14 cellular contexts compared by ENCODE assay signal in genomic region chr9:78015242-78015641, GRCh38. TPM values are rescaled to one million over a fixed set of nuclear protein-coding genes. Genes with fewer than 3 reads are reported as not detected.
DNase-seq lines count a peak whose midpoint lies in the region; FAIRE-seq and TF ChIP-seq lines count a peak whose summit lies in the region.
"Had no signal": no experiment of that assay in that cellular context is flagged by ENCODE, and none has a peak within 500 bp of the region (broad histone marks: within the 10 kb centered on the region; RNA-seq: fewer than 3 reads in every experiment).

No MANE protein-coding gene starts in this region.

- in situ Hi-C loops in brain microvascular endothelial cell (cut with HindIII; ENCODE audit: low pct_ligation_motif_present, low sequenced_read_pairs), result no loop called here

- peak in 1 of 2 experiments; percentile 28 for DNase-seq in HL-60 (ENCODE audit: low read depth in 1 of 2, low spot score in 1 of 2)
- peak; percentile 75 for DNase-seq in MV-4-11 (lab: John Stamatoyannopoulos, UW)
- no peak for DNase-seq in brain microvascular endothelial cell
- DNase-seq in small intestine, result no peak
- no peak for DNase-seq in NCI-H2227 treated with DMSO at 0.1 percent for 48 hours (lab: John Stamatoyannopoulos, UW)
- no peak for DNase-seq in stimulated activated naive CD4-positive, alpha-beta T cell (lab: John Stamatoyannopoulos, UW)
- DNase-seq: DMS 273 treated with DMSO at 0.1 percent for 48 hours, NCI-H1048, NCI-H345, NCI-H69, Right ventricle myocardium superior had no signal

- H3K27me3 ChIP-seq in HL-60 (ENCODE audit: insufficient read depth, poor library complexity, severe bottlenecking), result no peaks in the 10 kb centered on the region
- H3K27me3 ChIP-seq in brain microvascular endothelial cell (replicated peaks), result no peaks in the 10 kb centered on the region
- H3K27me3 ChIP-seq in skeletal muscle satellite cell (ENCODE audit: control insufficient read depth, insufficient read depth, low read length), result no peaks in the 10 kb centered on the region
- no peaks in the 10 kb centered on the region for H3K27me3 ChIP-seq in small intestine (ENCODE audit: control insufficient read depth in 2 of 2, insufficient read depth in 2 of 2, low read length in 2 of 2)

- H3K9me3 ChIP-seq in skeletal muscle satellite cell (replicated peaks; ENCODE audit: low read length), result no peaks in the 10 kb centered on the region
- H3K9me3 ChIP-seq in small intestine (ENCODE audit: control insufficient read depth, low read depth), result no peaks in the 10 kb centered on the region

- no peak overlapping the region for H3K4me3 ChIP-seq in HL-60 (replicated peaks; ENCODE audit: insufficient read depth, low read length)
- H3K4me3 ChIP-seq in brain microvascular endothelial cell (ENCODE audit: low read depth, low read length), result no peak overlapping the region
- H3K4me3 ChIP-seq in skeletal muscle satellite cell (ENCODE audit: low read length), result no peak overlapping the region
- no peak overlapping the region for H3K4me3 ChIP-seq in small intestine (ENCODE audit: low read depth in 1 of 2, low read length in 2 of 2)

- H3K36me3 ChIP-seq in brain microvascular endothelial cell (replicated peaks) (no peaks in the 10 kb centered on the region), skeletal muscle satellite cell (ENCODE audit: insufficient read depth, low read length) (no peaks in the 10 kb centered on the region), small intestine (ENCODE audit: control insufficient read depth in 2 of 2, insufficient read depth in 2 of 2, low read length in 2 of 2) (no peaks in the 10 kb centered on the region)

- no peak overlapping the region for H3K9ac ChIP-seq in skeletal muscle satellite cell (ENCODE audit: low read depth, low read length)

- no peak for FAIRE-seq in small intestine (lab: Jason Lieb, UNC)
- FAIRE-seq: H1, HepG2 had no signal

- H3K4me1 ChIP-seq in skeletal muscle satellite cell (ENCODE audit: control insufficient read depth, insufficient read depth, low read length), result peaks cover 41% of the 10 kb centered on the region
- H3K4me1 ChIP-seq in small intestine (ENCODE audit: control insufficient read depth in 2 of 2, insufficient read depth in 1 of 2, low read depth in 1 of 2, low read length in 1 of 2), result peaks cover 5 to 11% of the 10 kb centered on the region in 2 donors

- peak overlapping the region; percentile 44 for H3K4me2 ChIP-seq in skeletal muscle satellite cell (ENCODE audit: low read length)

- TF ChIP-seq CTCF in HL-60 (IDR thresholded peaks at IDR 0.05; ENCODE audit: insufficient read depth, low read length), result no peak
- no peak for TF ChIP-seq CTCF in brain microvascular endothelial cell (IDR thresholded peaks at IDR 0.05; ENCODE audit: low read depth, low read length, missing control alignments)

- H3K27ac ChIP-seq in HL-60 (replicated peaks) (peak overlapping the region; percentile 40), brain microvascular endothelial cell (peak overlapping the region; percentile 39), small intestine (ENCODE audit: low read depth in 1 of 2, low read length in 1 of 2) (no peak overlapping the region)

RNA-seq across cellular contexts. Expression of gene GNAQ, which starts 16.4 kb away (rescaled TPM):
- 27.7 and 30.2 TPM in 2 replicates for total RNA-seq in skeletal muscle satellite cell (2012; rRNA removed)
- polyA plus RNA-seq in small intestine, result 10 to 100 TPM in 2 of 3 donors, 1 to 10 TPM in 1; 10.0 to 16.1 (median 15.0) TPM

Comparison
In these comparisons a context has a peak if more than half of its experiments do, and no peak if none do; other contexts are left out.
1. H3K27ac ChIP-seq: peak in HL-60 (single experiment) and brain microvascular endothelial cell (single experiment); none in small intestine (0 of 2).